16 cellular contexts compared by ENCODE assay signal in the genomic region with DNA sequence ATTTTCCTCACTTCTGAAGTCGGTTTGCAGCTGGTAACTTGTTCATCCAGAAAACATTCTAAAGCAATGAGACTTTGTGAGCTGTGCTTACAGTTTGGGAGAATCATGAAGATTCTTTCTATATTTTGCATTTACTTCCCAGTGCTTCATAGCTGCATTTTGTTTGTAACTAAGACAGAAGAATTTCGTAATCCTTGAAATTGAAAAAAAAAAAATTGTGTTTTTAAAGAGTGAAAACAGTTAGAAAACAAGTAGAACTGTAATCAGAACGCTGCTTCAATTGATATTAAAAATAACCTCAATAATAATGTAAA.
DNase-seq lines count a peak whose midpoint lies in the region; ATAC-seq and TF ChIP-seq lines count a peak whose summit lies in the region.
"Had no signal": no experiment of that assay in that cellular context is flagged by ENCODE, and none has a peak within 500 bp of the region (broad histone marks: within the 10 kb centered on the region; RNA-seq: fewer than 3 reads in every experiment).

No MANE protein-coding gene starts in this region.

- H3K4me3 Mint-ChIP-seq in activated naive CD4-positive, alpha-beta T cell treated with anti-CD3 and anti-CD28 coated beads, Interleukin-2, amount 10 ng/mL, durations not matched to agents 7 days and 5 days, result no peak overlapping the region
- H3K4me3 Mint-ChIP-seq in activated naive CD4-positive, alpha-beta T cell treated with anti-CD3 and anti-CD28 coated beads for 36 hours, result no peak overlapping the region
- H3K4me3 Mint-ChIP-seq: neural progenitor cell had no signal

- H3K9me3 Mint-ChIP-seq in activated naive CD4-positive, alpha-beta T cell treated with anti-CD3 and anti-CD28 coated beads, Interleukin-2, amount 10 ng/mL, durations not matched to agents 7 days and 5 days, result no peaks in the 10 kb centered on the region
- no peaks in the 10 kb centered on the region for H3K9me3 Mint-ChIP-seq in activated naive CD4-positive, alpha-beta T cell treated with anti-CD3 and anti-CD28 coated beads for 36 hours
- H3K9me3 Mint-ChIP-seq: neural progenitor cell had no signal

- DNase-seq in activated naive CD4-positive, alpha-beta T cell treated with anti-CD3 and anti-CD28 coated beads, Interleukin-2, amount 10 ng/mL, durations not matched to agents 7 days and 5 days, result no peak
- DNase-seq in activated naive CD4-positive, alpha-beta T cell treated with anti-CD3 and anti-CD28 coated beads for 36 hours, result no peak
- DNase-seq in dedifferentiated amniotic fluid mesenchymal stem cell (ENCODE audit: extremely low spot score) (peak; percentile 44), heart right ventricle (no peak), NCI-H1092 (lab: John Stamatoyannopoulos, UW) (no peak), stomach (no peak)
- DNase-seq: activated CD4-positive, alpha-beta T cell treated with anti-CD3 and anti-CD28 coated beads, Interleukin-2, amount 50 U/mL, for 4 hours; amygdala; gastrocnemius medialis; lower lobe of right lung; NCI-H146 had no signal

- H3K27ac ChIP-seq in KOPT-K1 (ENCODE audit: low read depth, low read length, poor library complexity, severe bottlenecking), result peak overlapping the region; percentile 78
- H3K27ac ChIP-seq in heart right ventricle, result no peak overlapping the region
- no peak overlapping the region for H3K27ac ChIP-seq in stomach
- H3K27ac ChIP-seq: epithelial cell of prostate, gastrocnemius medialis, GM23248, lower lobe of right lung, neural progenitor cell had no signal

- WGBS in heart right ventricle, 2 donors, result 37% methylated on average over 3 of the region's 3 CpGs
- 23 to 46% (median 42%) methylated on average over 3 of the region's 3 CpGs for WGBS in stomach, 5 donors

- H3K27me3 Mint-ChIP-seq in activated naive CD4-positive, alpha-beta T cell treated with anti-CD3 and anti-CD28 coated beads, Interleukin-2, amount 10 ng/mL, durations not matched to agents 7 days and 5 days, result peaks cover 17% of the 10 kb centered on the region
- H3K27me3 Mint-ChIP-seq in activated naive CD4-positive, alpha-beta T cell treated with anti-CD3 and anti-CD28 coated beads for 36 hours (ENCODE audit: low read depth), result no peaks in the 10 kb centered on the region

- TF ChIP-seq CTCF in heart right ventricle (IDR thresholded peaks at IDR 0.05) (no peak), stomach (IDR thresholded peaks at IDR 0.05) (peak in 2 of 7 experiments; percentile 4 to 6)

- CTCF ChIA-PET in activated naive CD4-positive, alpha-beta T cell treated with anti-CD3 and anti-CD28 coated beads, Interleukin-2, amount 10 ng/mL, durations not matched to agents 7 days and 5 days (lab: Charles Lee), result interaction anchor here (0.6 to 1.2 kb wide), 7 partner anchors 9 to 1196 kb away, joined by 3 to 6 read pairs (median 3); partner anchors contain the start of gene UNC5C
- CTCF ChIA-PET in activated naive CD4-positive, alpha-beta T cell treated with anti-CD3 and anti-CD28 coated beads for 36 hours (lab: Charles Lee), result interaction anchor here (0.7 to 1.3 kb wide), 10 partner anchors 11 to 342 kb away, joined by 3 to 5 read pairs (median 3); no protein-coding TSS in a partner anchor

- no peak for TF ChIP-seq POLR2A in stomach (IDR thresholded peaks at IDR 0.05)

- H3K4me1 ChIP-seq in skeletal muscle satellite cell (ENCODE audit: control insufficient read depth, insufficient read depth, low read length), result peaks cover 5% of the 10 kb centered on the region
- H3K4me1 ChIP-seq in heart right ventricle, result peaks cover 0 to 4% (median 0%) of the 10 kb centered on the region in 9 donors
- H3K4me1 ChIP-seq in stomach, result no peaks in the 10 kb centered on the region
- H3K4me1 ChIP-seq: gastrocnemius medialis, lower lobe of right lung had no signal

- H3K9me3 ChIP-seq in KOPT-K1 (ENCODE audit: insufficient read depth, low read length, poor library complexity, severe bottlenecking), result no peaks in the 10 kb centered on the region
- no peaks in the 10 kb centered on the region for H3K9me3 ChIP-seq in skeletal muscle satellite cell (replicated peaks; ENCODE audit: low read length)
- H3K9me3 ChIP-seq in heart right ventricle, result no peaks in the 10 kb centered on the region
- no peaks in the 10 kb centered on the region for H3K9me3 ChIP-seq in stomach
- H3K9me3 ChIP-seq: gastrocnemius medialis, lower lobe of right lung had no signal

- ATAC-seq in heart right ventricle, result no peak
- ATAC-seq: lower lobe of right lung had no signal

- H3K4me3 ChIP-seq in skeletal muscle satellite cell (ENCODE audit: low read length) (no peak overlapping the region), heart right ventricle (no peak overlapping the region), stomach (no peak overlapping the region)
- H3K4me3 ChIP-seq: gastrocnemius medialis, lower lobe of right lung, neural progenitor cell had no signal

- H3K27ac Mint-ChIP-seq in activated naive CD4-positive, alpha-beta T cell treated with anti-CD3 and anti-CD28 coated beads, Interleukin-2, amount 10 ng/mL, durations not matched to agents 7 days and 5 days, result peak overlapping the region; percentile 85
- H3K27ac Mint-ChIP-seq in activated naive CD4-positive, alpha-beta T cell treated with anti-CD3 and anti-CD28 coated beads for 36 hours, result no peak overlapping the region

- TF ChIP-seq EP300 in stomach (IDR thresholded peaks at IDR 0.05), result no peak

- H3K9ac ChIP-seq in skeletal muscle satellite cell (ENCODE audit: low read depth, low read length), result no peak overlapping the region
- H3K9ac ChIP-seq: neural progenitor cell had no signal

- H3K27me3 ChIP-seq in skeletal muscle satellite cell (ENCODE audit: control insufficient read depth, insufficient read depth, low read length) (no peaks in the 10 kb centered on the region), heart right ventricle (no peaks in the 10 kb centered on the region), stomach (no peaks in the 10 kb centered on the region)
- H3K27me3 ChIP-seq: gastrocnemius medialis, neural progenitor cell had no signal

- no peaks in the 10 kb centered on the region for H3K36me3 ChIP-seq in KOPT-K1 (ENCODE audit: insufficient read depth, low read length)
- no peaks in the 10 kb centered on the region for H3K36me3 ChIP-seq in skeletal muscle satellite cell (ENCODE audit: insufficient read depth, low read length)
- H3K36me3 ChIP-seq in heart right ventricle, result no peaks in the 10 kb centered on the region
- H3K36me3 ChIP-seq in stomach, result no peaks in the 10 kb centered on the region
- H3K36me3 ChIP-seq: gastrocnemius medialis, lower lobe of right lung, neural progenitor cell had no signal

- intact Hi-C loops in activated naive CD4-positive, alpha-beta T cell treated with anti-CD3 and anti-CD28 coated beads for 36 hours (cut with micrococcal nuclease), result loop anchor here (5.0 to 10.0 kb wide), 2 partner anchors 356 to 678 kb away; no protein-coding TSS in a partner anchor
- intact Hi-C loops in heart right ventricle (cut with DNase I) (no loop called here), stomach (cut with DNase I; ENCODE audit: low total_unique reads) (no loop called here)

- peak overlapping the region; percentile 26 for H3K4me2 ChIP-seq in skeletal muscle satellite cell (ENCODE audit: low read length)
- H3K4me2 ChIP-seq: neural progenitor cell had no signal

- peaks cover 4% of the 10 kb centered on the region for H3K36me3 Mint-ChIP-seq in activated naive CD4-positive, alpha-beta T cell treated with anti-CD3 and anti-CD28 coated beads, Interleukin-2, amount 10 ng/mL, durations not matched to agents 7 days and 5 days
- H3K36me3 Mint-ChIP-seq in activated naive CD4-positive, alpha-beta T cell treated with anti-CD3 and anti-CD28 coated beads for 36 hours (ENCODE audit: low read depth), result no peaks in the 10 kb centered on the region

- H3K4me1 Mint-ChIP-seq in activated naive CD4-positive, alpha-beta T cell treated with anti-CD3 and anti-CD28 coated beads, Interleukin-2, amount 10 ng/mL, durations not matched to agents 7 days and 5 days, result peaks cover 41% of the 10 kb centered on the region
- H3K4me1 Mint-ChIP-seq in activated naive CD4-positive, alpha-beta T cell treated with anti-CD3 and anti-CD28 coated beads for 36 hours (ENCODE audit: low read depth), result peaks cover 13% of the 10 kb centered on the region
